8 cellular contexts compared by ENCODE assay signal in the genomic region with DNA sequence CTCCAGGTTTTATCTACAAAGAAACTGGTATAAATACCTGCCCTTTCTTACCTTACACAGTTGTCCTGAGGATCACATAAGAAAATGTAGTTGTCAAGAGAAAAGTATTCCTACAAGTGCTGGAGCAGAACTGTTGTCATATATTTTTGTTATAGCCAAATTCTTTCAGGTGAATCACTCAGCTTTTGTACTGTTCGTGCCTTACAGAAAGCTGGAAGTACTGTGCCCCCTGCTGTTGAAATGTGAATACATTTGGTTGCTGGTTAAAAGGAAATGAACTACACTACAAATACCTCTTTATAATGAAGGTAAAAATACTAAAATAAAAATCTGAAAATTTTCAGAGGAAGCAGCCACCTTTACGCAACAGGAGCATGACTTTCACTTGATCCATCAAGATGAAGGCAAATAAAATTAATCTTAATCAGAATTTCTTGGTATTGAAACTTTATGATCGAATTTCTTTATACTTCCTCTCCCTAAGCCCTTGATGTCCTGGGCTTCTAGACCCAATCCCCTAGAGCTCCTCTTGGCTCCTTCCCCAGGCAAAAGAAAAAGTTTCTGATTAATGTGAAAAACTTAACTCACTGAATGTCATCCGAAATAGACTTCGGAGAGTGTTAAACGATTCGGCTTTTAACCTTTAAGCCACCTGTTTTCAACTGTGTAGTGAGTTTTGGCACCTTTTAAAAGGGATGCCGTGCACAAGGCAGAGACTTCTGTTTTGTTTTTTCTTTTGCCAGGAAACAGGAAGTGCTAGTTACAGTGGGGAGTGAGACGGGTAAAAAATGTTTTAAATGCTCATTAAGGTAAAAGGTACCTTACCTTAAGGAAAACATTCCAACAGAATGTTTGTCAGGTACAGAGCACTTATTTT. TPM values are rescaled to one million over a fixed set of nuclear protein-coding genes. Genes with fewer than 3 reads are reported as not detected.
DNase-seq lines count a peak whose midpoint lies in the region; ATAC-seq, FAIRE-seq and TF ChIP-seq lines count a peak whose summit lies in the region.

No MANE protein-coding gene starts in this region.

- DNase-seq in ELR (ENCODE audit: low read depth) (peak; percentile 86), GM23338 (ENCODE audit: low spot score) (peak; percentile 79), endothelial cell (ENCODE audit: low spot score) (peak; percentile 46), osteoblast (ENCODE audit: insufficient read length, low spot score, missing footprints) (no peak), suprapubic skin (ENCODE audit: low spot score in 2 of 2) (no peak)

- peaks cover 8% of the 10 kb centered on the region; the same call in 2 of the 3 replicates for H3K36me3 Mint-ChIP-seq in GM23338 (ENCODE audit: low read depth)
- no peaks in the 10 kb centered on the region for H3K36me3 Mint-ChIP-seq in endothelial cell (ENCODE audit: low read depth, unreplicated experiment)

- peaks cover 2% of the 10 kb centered on the region for H3K27me3 Mint-ChIP-seq in GM23338 (ENCODE audit: insufficient read depth, low read depth, poor library complexity)
- no peaks in the 10 kb centered on the region for H3K27me3 Mint-ChIP-seq in endothelial cell (ENCODE audit: unreplicated experiment)

- H3K4me1 Mint-ChIP-seq in GM23338 (peaks cover 35% of the 10 kb centered on the region), endothelial cell (ENCODE audit: unreplicated experiment) (peaks cover 13% of the 10 kb centered on the region)

- H3K9me2 ChIP-seq in GM23338 (ENCODE audit: insufficient read depth): no peaks in the 10 kb centered on the region

- H3K4me3 Mint-ChIP-seq in GM23338 (no peak overlapping the region), endothelial cell (ENCODE audit: unreplicated experiment) (no peak overlapping the region)

- H3K36me3 ChIP-seq in ACC112 (ENCODE audit: insufficient read depth, low read length) (peaks cover 4% of the 10 kb centered on the region; the same call in 1 of the 2 replicates), GM23338 (ENCODE audit: insufficient read depth) (no peaks in the 10 kb centered on the region; the same call in 1 of the 2 replicates), osteoblast (ENCODE audit: insufficient read depth, low read length) (no peaks in the 10 kb centered on the region), suprapubic skin (no peaks in the 10 kb centered on the region)

- H2AFZ ChIP-seq in ACC112 (ENCODE audit: low read length, unreplicated experiment) (no peak overlapping the region), GM23338 (no peak overlapping the region), osteoblast (ENCODE audit: low read length) (peak overlapping the region; percentile 24)

- FAIRE-seq in TTC549 (lab: Jason Lieb, UNC): peak; percentile 78

- no peaks in the 10 kb centered on the region for H3K79me2 ChIP-seq in ACC112 (ENCODE audit: control insufficient read depth, insufficient read depth, low read length, unreplicated experiment)
- peaks cover 32% of the 10 kb centered on the region for H3K79me2 ChIP-seq in GM23338 (replicated peaks; ENCODE audit: insufficient read depth)
- no peaks in the 10 kb centered on the region for H3K79me2 ChIP-seq in osteoblast (ENCODE audit: insufficient read depth, low read length)

- no peak for TF ChIP-seq POLR2A in suprapubic skin (IDR thresholded peaks at IDR 0.05)

- peaks cover 9% of the 10 kb centered on the region; the same call in 1 of the 2 replicates for H4K20me1 ChIP-seq in GM23338 (replicated peaks; ENCODE audit: insufficient read depth)
- no peaks in the 10 kb centered on the region for H4K20me1 ChIP-seq in osteoblast (ENCODE audit: insufficient read depth, low read length)

- no peak for TF ChIP-seq EP300 in suprapubic skin (IDR thresholded peaks at IDR 0.05)

- no peaks in the 10 kb centered on the region for H3K9me3 Mint-ChIP-seq in GM23338
- H3K9me3 Mint-ChIP-seq in endothelial cell (ENCODE audit: unreplicated experiment): no peaks in the 10 kb centered on the region

- 50% methylated on average over 9 of the region's 9 CpGs for WGBS in suprapubic skin

- H3K27ac ChIP-seq in ACC112 (ENCODE audit: low read depth, low read length) (0 out of 2 replicates have a peak overlapping the region, but pooled peaks have one; percentile 24), GM23338 (ENCODE audit: low read depth) (peak overlapping the region; percentile 18), osteoblast (ENCODE audit: low read depth, low read length) (no peak overlapping the region), suprapubic skin (no peak overlapping the region)

- TF ChIP-seq CTCF in GM23338 (conservative IDR thresholded peaks at IDR 0.05; ENCODE audit: low read depth in 2 of 2): peak; percentile 53 to 63
- TF ChIP-seq CTCF in LNCAP (IDR thresholded peaks at IDR 0.05): peak; percentile 77
- TF ChIP-seq CTCF in endothelial cell (IDR thresholded peaks at IDR 0.05; ENCODE audit: unreplicated experiment): peak; percentile 53
- peak; percentile 71 for TF ChIP-seq CTCF in osteoblast (IDR thresholded peaks at IDR 0.05; ENCODE audit: extremely low read depth, low read depth, low read length)
- TF ChIP-seq CTCF in suprapubic skin (IDR thresholded peaks at IDR 0.05): peak in 1 of 2 donors; percentile 25

- H3K27ac Mint-ChIP-seq in GM23338: peak overlapping the region; percentile 81
- peak overlapping the region; percentile 77 for H3K27ac Mint-ChIP-seq in endothelial cell (ENCODE audit: unreplicated experiment)

- no peaks in the 10 kb centered on the region for H3K27me3 ChIP-seq in ACC112 (ENCODE audit: insufficient read depth, low read length)
- H3K27me3 ChIP-seq in GM23338 (ENCODE audit: insufficient read depth): no peaks in the 10 kb centered on the region
- no peaks in the 10 kb centered on the region for H3K27me3 ChIP-seq in osteoblast (ENCODE audit: insufficient read depth, low read length)
- no peaks in the 10 kb centered on the region for H3K27me3 ChIP-seq in suprapubic skin

- no peaks in the 10 kb centered on the region for H3F3A ChIP-seq in GM23338 (replicated peaks; ENCODE audit: low read depth)

- peak; percentile 76 for ATAC-seq in GM23338

- H3K4me2 ChIP-seq in GM23338 (no peak overlapping the region), osteoblast (ENCODE audit: insufficient read depth, low read length) (no peak overlapping the region)

- H3K9me3 ChIP-seq in osteoblast (ENCODE audit: low read depth, low read length): no peaks in the 10 kb centered on the region
- H3K9me3 ChIP-seq in suprapubic skin: no peaks in the 10 kb centered on the region

- H3K4me3 ChIP-seq in ACC112 (ENCODE audit: low read depth, low read length) (no peak overlapping the region), GM23338 (no peak overlapping the region), osteoblast (ENCODE audit: insufficient read depth, low read length) (no peak overlapping the region), suprapubic skin (no peak overlapping the region)

- H3K4me1 ChIP-seq in ACC112 (ENCODE audit: control insufficient read depth, insufficient read depth, low read length, unreplicated experiment) (peaks cover 11% of the 10 kb centered on the region), GM23338 (ENCODE audit: insufficient read depth) (peaks cover 23% of the 10 kb centered on the region), osteoblast (ENCODE audit: insufficient read depth, low read length) (peaks cover 3% of the 10 kb centered on the region), suprapubic skin (peaks cover 14% of the 10 kb centered on the region)

RNA-seq across cellular contexts. Expression of a gene that starts 12.5 kb away (rescaled TPM):
- total RNA-seq in GM23338 (2014; rRNA removed; shearing (Covaris generic)): 65.1 and 66.8 TPM in 2 replicates
- polyA plus RNA-seq in GM23338 (2016; fragmentation: Nextera tagmentation; extraction: Ambion mirVana): 17.2 and 19.9 TPM in 2 replicates
- total RNA-seq in endothelial cell (ENCODE audit: unreplicated experiment) (15.2 TPM), osteoblast (11.6 and 12.1 TPM in 2 replicates), suprapubic skin (10 to 100 TPM in 3 of 4 donors, 1 to 10 TPM in 1; 8.0 to 14.3 (median 12.1) TPM)

RNA-seq across cellular contexts. Expression of a gene that starts 12.5 kb away (rescaled TPM):
- 35.4 and 46.8 TPM in 2 replicates for total RNA-seq in GM23338 (2014; rRNA removed; shearing (Covaris generic))
- 21.1 and 23.7 TPM in 2 replicates for polyA plus RNA-seq in GM23338 (2016; fragmentation: Nextera tagmentation; extraction: Ambion mirVana)
- total RNA-seq in endothelial cell (ENCODE audit: unreplicated experiment): 19.7 TPM
- total RNA-seq in osteoblast: 4.7 and 5.1 TPM in 2 replicates
- 10 to 100 TPM; 16.9 to 41.8 (median 28.4) TPM for total RNA-seq in suprapubic skin

RNA-seq across cellular contexts. Expression of a gene that starts 24.4 kb away (rescaled TPM):
- total RNA-seq in GM23338 (2014; rRNA removed; shearing (Covaris generic)): not detected in 2 replicates
- polyA plus RNA-seq in GM23338 (2016; fragmentation: Nextera tagmentation; extraction: Ambion mirVana): not detected in 2 replicates
- total RNA-seq in endothelial cell (ENCODE audit: unreplicated experiment): 0.80 TPM
- total RNA-seq in osteoblast: not detected in 2 replicates
- total RNA-seq in suprapubic skin: not detected

Comparison
In these comparisons a context has a peak if more than half of its experiments do, and no peak if none do; other contexts are left out.
1. H3K27ac ChIP-seq: peak in ACC112 (single experiment) and GM23338 (single experiment); none in osteoblast (single experiment) and suprapubic skin (single experiment).
2. DNase-seq: peak in ELR (single experiment), GM23338 (single experiment) and endothelial cell (single experiment); none in osteoblast (single experiment) and suprapubic skin (0 of 2).